Comparison of ENCODE assay signal across 15 cellular contexts in genomic region chr15:22873204-22873701, GRCh38. TPM values are rescaled to one million over a fixed set of nuclear protein-coding genes. Genes with fewer than 3 reads are reported as not detected.
DNase-seq lines count a peak whose midpoint lies in the region; ATAC-seq and TF ChIP-seq lines count a peak whose summit lies in the region.
"Had no signal": no experiment of that assay in that cellular context is flagged by ENCODE, and none has a peak within 500 bp of the region (broad histone marks: within the 10 kb centered on the region; RNA-seq: fewer than 3 reads in every experiment).

No MANE protein-coding gene starts in this region.

- peaks cover 19% of the 10 kb centered on the region for H3K4me1 Mint-ChIP-seq in chondrocyte (ENCODE audit: low read depth)

- H3K9me3 Mint-ChIP-seq in chondrocyte (ENCODE audit: low read depth) = peaks cover 4% of the 10 kb centered on the region
- H3K9me3 Mint-ChIP-seq: T-helper 1 cell treated with Interleukin-12 subunit alpha and Interleukin-12 subunit beta and Interleukin-4 antibody, amounts not matched to agents 30 μg/mL and 1 μg/mL, for 36 hours had no signal

- H3K4me3 Mint-ChIP-seq in chondrocyte (ENCODE audit: unreplicated experiment) = no peak overlapping the region
- H3K4me3 Mint-ChIP-seq: T-helper 1 cell treated with Interleukin-12 subunit alpha and Interleukin-12 subunit beta and Interleukin-4 antibody, amounts not matched to agents 30 μg/mL and 1 μg/mL, for 36 hours had no signal

- no peak for ATAC-seq in activated CD4-positive, CD25-positive, alpha-beta regulatory T cell treated with anti-CD3 and anti-CD28 coated beads, Interleukin-2, amount 50 U/mL, for 24 hours
- no peak for ATAC-seq in GM18907 (IDR thresholded peaks at IDR 0.05; ENCODE audit: unreplicated experiment)
- ATAC-seq in HG02759 (IDR thresholded peaks at IDR 0.05; ENCODE audit: unreplicated experiment) = no peak
- ATAC-seq: lower lobe of right lung had no signal

- H3K36me3 Mint-ChIP-seq in chondrocyte (ENCODE audit: low read depth) = peaks cover 56% of the 10 kb centered on the region

- in situ Hi-C loops in ACHN (cut with HindIII; ENCODE audit: low pct_ligation_motif_present, low pct_unique_long_range_greater_than_20kb, low sequenced_read_pairs) = no loop called here

- no peaks in the 10 kb centered on the region for H3K27me3 Mint-ChIP-seq in chondrocyte (ENCODE audit: low read depth)
- H3K27me3 Mint-ChIP-seq: progenitor cell of endocrine pancreas had no signal

- peak overlapping the region; percentile 82 for H3K27ac Mint-ChIP-seq in chondrocyte (ENCODE audit: unreplicated experiment)
- H3K27ac Mint-ChIP-seq: progenitor cell of endocrine pancreas; T-helper 1 cell treated with Interleukin-12 subunit alpha and Interleukin-12 subunit beta and Interleukin-4 antibody, amounts not matched to agents 30 μg/mL and 1 μg/mL, for 36 hours had no signal

- TF ChIP-seq CTCF in chondrocyte (IDR thresholded peaks at IDR 0.05) (no peak), GM10266 (IDR thresholded peaks at IDR 0.05; ENCODE audit: control insufficient read depth, insufficient read depth, low read depth, missing control alignments) (no peak)

- DNase-seq in ACHN (peak; percentile 69), HK-2 (ENCODE audit: unreplicated experiment) (peak; percentile 33), chondrocyte (ENCODE audit: low spot score) (no peak), left kidney (ENCODE audit: low read depth, low spot score) (peak; percentile 53), GM10266 (ENCODE audit: extremely low spot score) (no peak)
- DNase-seq: anterior cingulate cortex, C1 segment of cervical spinal cord, erythroblast, lower lobe of right lung, NCI-H1105 had no signal

RNA-seq across cellular contexts. Expression of gene NIPA2, which starts 34.8 kb away (rescaled TPM):
- 59.3 to 60.9 TPM (median 60.4 TPM) in 3 replicates for total RNA-seq in chondrocyte

Comparison
In these comparisons a context has a peak if more than half of its experiments do, and no peak if none do; other contexts are left out.
1. DNase-seq: peak in ACHN (single experiment), HK-2 (single experiment) and left kidney (single experiment); none in chondrocyte (single experiment) and GM10266 (single experiment).